In the genomic region with DNA sequence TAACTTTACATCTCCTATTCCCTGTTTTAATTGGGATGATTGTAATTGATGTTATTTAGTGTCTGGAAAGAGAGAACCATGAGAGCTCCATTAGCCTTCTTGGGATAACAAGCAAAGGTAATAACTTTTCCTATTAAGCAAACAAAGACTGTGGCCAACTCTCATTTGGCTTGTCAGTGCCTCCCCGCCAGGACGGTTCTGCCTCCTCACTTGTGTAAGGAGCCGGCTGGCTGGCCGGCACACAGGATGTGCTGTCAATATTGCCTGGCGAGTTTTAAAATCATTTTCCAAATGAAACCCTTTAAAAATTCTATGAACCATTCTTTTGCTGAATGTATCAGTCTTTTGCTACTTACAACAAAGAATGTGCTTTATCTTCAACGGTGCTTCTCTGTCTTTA, we compare ENCODE assay signal across 13 cellular contexts.
DNase-seq lines count a peak whose midpoint lies in the region; ATAC-seq and TF ChIP-seq lines count a peak whose summit lies in the region.
"Had no signal": no experiment of that assay in that cellular context is flagged by ENCODE, and none has a peak within 500 bp of the region (broad histone marks: within the 10 kb centered on the region; RNA-seq: fewer than 3 reads in every experiment).

No MANE protein-coding gene starts in this region.

- ATAC-seq in HG02763 (IDR thresholded peaks at IDR 0.05; ENCODE audit: unreplicated experiment) = no peak

- peak; percentile 26 for DNase-seq in Ammon's horn (ENCODE audit: low spot score)
- DNase-seq in NCI-H1092 treated with DMSO at 0.1 percent for 48 hours (lab: John Stamatoyannopoulos, UW) = peak; percentile 75
- no peak for DNase-seq in SK-N-MC (ENCODE audit: low read depth, low spot score)
- peak in 1 of 2 experiments; percentile 38 for DNase-seq in mesothelial cell of epicardium (ENCODE audit: low spot score in 2 of 2, unreplicated experiment in 2 of 2)
- DNase-seq in SK-N-DZ (ENCODE audit: low spot score) = no peak
- DNase-seq in NCI-H1436 treated with DMSO at 0.1 percent for 48 hours (lab: John Stamatoyannopoulos, UW) = no peak
- DNase-seq in stimulated activated CD4-positive, alpha-beta T cell treated with anti-CD3 and anti-CD28 coated beads, Interleukin-12 subunit alpha, Interleukin-12 subunit beta, amount 100 ng/mL, for 4 hours = no peak
- DNase-seq: activated CD4-positive, CD25-positive, alpha-beta regulatory T cell; activated naive CD4-positive, alpha-beta T cell treated with anti-CD3 and anti-CD28 coated beads, Interleukin-2, amount 50 U/mL, for 16 hours; effector CD8-positive, alpha-beta T cell had no signal

- peaks cover 23% of the 10 kb centered on the region for H3K4me1 Mint-ChIP-seq in mesothelial cell of epicardium
- H3K4me1 Mint-ChIP-seq: B cell had no signal

- no peaks in the 10 kb centered on the region for H3K36me3 ChIP-seq in SK-N-MC (ENCODE audit: insufficient read depth, low read length)
- H3K36me3 ChIP-seq: breast epithelium had no signal

- peak overlapping the region; percentile 27 for H3K4me3 Mint-ChIP-seq in mesothelial cell of epicardium
- H3K4me3 Mint-ChIP-seq: B cell had no signal

- H3K4me3 ChIP-seq in SK-N-MC = no peak overlapping the region
- H3K4me3 ChIP-seq: breast epithelium had no signal

- H3K27ac ChIP-seq in SK-N-MC = no peak overlapping the region
- H3K27ac ChIP-seq: breast epithelium had no signal

- H3K36me3 Mint-ChIP-seq in mesothelial cell of epicardium = no peaks in the 10 kb centered on the region

- TF ChIP-seq CTCF in mesothelial cell of epicardium (IDR thresholded peaks at IDR 0.05; ENCODE audit: unreplicated experiment) = no peak

- no peaks in the 10 kb centered on the region for H3K9me3 ChIP-seq in SK-N-MC (ENCODE audit: low read depth, low read length)
- H3K9me3 ChIP-seq: breast epithelium had no signal

- H3K9ac ChIP-seq in SK-N-MC (ENCODE audit: insufficient read length) = peak overlapping the region; percentile 28

- H3K27ac Mint-ChIP-seq in mesothelial cell of epicardium = peak overlapping the region; percentile 30
- H3K27ac Mint-ChIP-seq: B cell had no signal

- H3K27me3 Mint-ChIP-seq in mesothelial cell of epicardium (ENCODE audit: low read depth) = no peaks in the 10 kb centered on the region
- H3K27me3 Mint-ChIP-seq: B cell had no signal

- peaks cover 3% of the 10 kb centered on the region for H3K9me3 Mint-ChIP-seq in mesothelial cell of epicardium

Comparison
In these comparisons a context has a peak if more than half of its experiments do, and no peak if none do; other contexts are left out.
1. DNase-seq: peak in Ammon's horn (single experiment) and NCI-H1092 treated with DMSO at 0.1 percent for 48 hours (single experiment); none in SK-N-MC (single experiment), SK-N-DZ (single experiment), NCI-H1436 treated with DMSO at 0.1 percent for 48 hours (single experiment) and stimulated activated CD4-positive, alpha-beta T cell treated with anti-CD3 and anti-CD28 coated beads, Interleukin-12 subunit alpha, Interleukin-12 subunit beta, amount 100 ng/mL, for 4 hours (single experiment).